Comparison of ENCODE assay signal across 19 cellular contexts in the genomic region with DNA sequence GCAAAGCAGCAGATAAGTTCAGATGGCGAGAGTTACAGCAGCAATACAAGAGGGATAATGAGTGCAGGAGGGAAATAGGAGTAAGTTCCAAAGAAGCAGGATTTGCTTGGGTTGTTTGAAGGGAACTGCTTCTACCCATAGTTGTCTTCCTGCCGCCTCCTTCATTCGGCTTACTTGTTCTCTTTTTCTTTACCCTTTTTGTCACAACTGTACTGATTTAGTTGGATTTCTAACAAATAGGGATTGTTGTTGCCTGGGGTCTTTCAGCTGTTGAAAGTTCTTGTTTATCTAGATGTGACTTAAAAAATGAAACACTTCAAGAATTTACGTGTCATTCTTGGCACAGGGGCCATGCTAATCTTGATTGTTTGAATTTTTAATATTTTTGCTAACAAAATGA. TPM values are rescaled to one million over a fixed set of nuclear protein-coding genes. Genes with fewer than 3 reads are reported as not detected.
DNase-seq lines count a peak whose midpoint lies in the region; ATAC-seq and TF ChIP-seq lines count a peak whose summit lies in the region.
"Had no signal": no experiment of that assay in that cellular context is flagged by ENCODE, and none has a peak within 500 bp of the region (broad histone marks: within the 10 kb centered on the region; RNA-seq: fewer than 3 reads in every experiment).

No MANE protein-coding gene starts in this region.

- no peak overlapping the region for H3K27ac ChIP-seq in transverse colon
- no peak overlapping the region for H3K27ac ChIP-seq in CD8-positive, alpha-beta memory T cell (ENCODE audit: low read depth, low read length)
- H3K27ac ChIP-seq: RWPE1 had no signal

- peaks cover 2 to 91% (median 37%) of the 10 kb centered on the region in 4 donors for H3K36me3 ChIP-seq in transverse colon
- peaks cover 64% of the 10 kb centered on the region for H3K36me3 ChIP-seq in CD8-positive, alpha-beta memory T cell (ENCODE audit: insufficient read depth, low read length)

- H3K9me3 Mint-ChIP-seq in activated naive CD4-positive, alpha-beta T cell treated with anti-CD3 and anti-CD28 coated beads, Interleukin-2, amount 50 U/mL, for 72 hours = no peaks in the 10 kb centered on the region
- H3K9me3 Mint-ChIP-seq in activated naive CD4-positive, alpha-beta T cell treated with anti-CD3 and anti-CD28 coated beads, Interleukin-2, amount 10 ng/mL, durations not matched to agents 7 days and 5 days = no peaks in the 10 kb centered on the region
- H3K9me3 Mint-ChIP-seq in chondrocyte (ENCODE audit: low read depth) (no peaks in the 10 kb centered on the region), progenitor cell of endocrine pancreas (ENCODE audit: low read depth) (no peaks in the 10 kb centered on the region)
- H3K9me3 Mint-ChIP-seq in CD8-positive, alpha-beta memory T cell = no peaks in the 10 kb centered on the region

- H3K4me3 ChIP-seq in transverse colon = no peak overlapping the region
- no peak overlapping the region for H3K4me3 ChIP-seq in CD8-positive, alpha-beta memory T cell (ENCODE audit: low read length)

- H3K4me1 ChIP-seq in transverse colon = peaks cover 0 to 4% (median 0%) of the 10 kb centered on the region in 4 donors
- no peaks in the 10 kb centered on the region for H3K4me1 ChIP-seq in CD8-positive, alpha-beta memory T cell (ENCODE audit: insufficient read depth, low read length)

- in situ Hi-C loops in transverse colon (cut with MboI; ENCODE audit: low pct_ligation_motif_present in 1 of 4, low pct_unique_long_range_greater_than_20kb in 1 of 4, low sequenced_read_pairs in 3 of 4) = no loop called here

- 88% methylated on average over 4 of the region's 4 CpGs for whole genome bisulfite sequencing in transverse colon (ENCODE audit: low coverage in 1 of 2), 2 donors

- peak overlapping the region; percentile 48 to 86 for H3K27ac Mint-ChIP-seq in activated naive CD4-positive, alpha-beta T cell treated with anti-CD3 and anti-CD28 coated beads, Interleukin-2, amount 50 U/mL, for 72 hours
- H3K27ac Mint-ChIP-seq in activated naive CD4-positive, alpha-beta T cell treated with anti-CD3 and anti-CD28 coated beads, Interleukin-2, amount 10 ng/mL, durations not matched to agents 7 days and 5 days = no peak overlapping the region
- H3K27ac Mint-ChIP-seq in T-helper 17 cell (peak overlapping the region; percentile 59), chondrocyte (ENCODE audit: unreplicated experiment) (peak overlapping the region; percentile 69), progenitor cell of endocrine pancreas (peak overlapping the region; percentile 62)
- peak overlapping the region in 1 of 8 donors; percentile 41 for H3K27ac Mint-ChIP-seq in CD8-positive, alpha-beta memory T cell

- intact Hi-C loops in transverse colon (cut with DNase I; ENCODE audit: low total_unique reads) = no loop called here

- CTCF ChIA-PET in activated naive CD4-positive, alpha-beta T cell treated with anti-CD3 and anti-CD28 coated beads, Interleukin-2, amount 10 ng/mL, durations not matched to agents 7 days and 5 days (lab: Charles Lee) = interaction anchor here (0.7 kb wide), 1 partner anchor 286 kb away, joined by 3 read pairs; no protein-coding TSS in a partner anchor
- CTCF ChIA-PET in CD8-positive, alpha-beta memory T cell (lab: Charles Lee) = interaction anchor here (2.7 kb wide), 1 partner anchor 25 kb away, joined by 8 read pairs; no protein-coding TSS in a partner anchor

- no peaks in the 10 kb centered on the region for H3K9me3 ChIP-seq in T-helper 17 cell (ENCODE audit: control insufficient read depth, low read length, poor library complexity, severe bottlenecking)
- no peaks in the 10 kb centered on the region for H3K9me3 ChIP-seq in transverse colon
- no peaks in the 10 kb centered on the region for H3K9me3 ChIP-seq in CD8-positive, alpha-beta memory T cell (ENCODE audit: low read length)

- H3K36me3 Mint-ChIP-seq in activated naive CD4-positive, alpha-beta T cell treated with anti-CD3 and anti-CD28 coated beads, Interleukin-2, amount 50 U/mL, for 72 hours = peaks cover 6 to 34% of the 10 kb centered on the region in 2 donors
- H3K36me3 Mint-ChIP-seq in activated naive CD4-positive, alpha-beta T cell treated with anti-CD3 and anti-CD28 coated beads, Interleukin-2, amount 10 ng/mL, durations not matched to agents 7 days and 5 days = peaks cover 54% of the 10 kb centered on the region
- H3K36me3 Mint-ChIP-seq in T-helper 17 cell (ENCODE audit: low read depth) (peaks cover 15% of the 10 kb centered on the region), chondrocyte (ENCODE audit: low read depth) (peaks cover 52% of the 10 kb centered on the region), progenitor cell of endocrine pancreas (ENCODE audit: insufficient read depth) (peaks cover 36% of the 10 kb centered on the region)
- peaks cover 16 to 88% (median 24%) of the 10 kb centered on the region in 3 donors for H3K36me3 Mint-ChIP-seq in CD8-positive, alpha-beta memory T cell

- TF ChIP-seq CTCF in chondrocyte (IDR thresholded peaks at IDR 0.05) (no peak), progenitor cell of endocrine pancreas (IDR thresholded peaks at IDR 0.05; ENCODE audit: unreplicated experiment) (no peak), transverse colon (IDR thresholded peaks at IDR 0.05) (no peak)

- H3K4me3 Mint-ChIP-seq in activated naive CD4-positive, alpha-beta T cell treated with anti-CD3 and anti-CD28 coated beads, Interleukin-2, amount 10 ng/mL, durations not matched to agents 7 days and 5 days = no peak overlapping the region
- H3K4me3 Mint-ChIP-seq in T-helper 17 cell = no peak overlapping the region
- no peak overlapping the region for H3K4me3 Mint-ChIP-seq in chondrocyte (ENCODE audit: unreplicated experiment)
- H3K4me3 Mint-ChIP-seq in progenitor cell of endocrine pancreas (ENCODE audit: low read depth) = no peak overlapping the region
- no peak overlapping the region for H3K4me3 Mint-ChIP-seq in CD8-positive, alpha-beta memory T cell

- H3K27me3 Mint-ChIP-seq in activated naive CD4-positive, alpha-beta T cell treated with anti-CD3 and anti-CD28 coated beads, Interleukin-2, amount 10 ng/mL, durations not matched to agents 7 days and 5 days = no peaks in the 10 kb centered on the region
- H3K27me3 Mint-ChIP-seq in T-helper 17 cell (no peaks in the 10 kb centered on the region), chondrocyte (ENCODE audit: low read depth) (no peaks in the 10 kb centered on the region), progenitor cell of endocrine pancreas (no peaks in the 10 kb centered on the region)
- H3K27me3 Mint-ChIP-seq in CD8-positive, alpha-beta memory T cell = no peaks in the 10 kb centered on the region

- no peak for ATAC-seq in activated naive CD4-positive, alpha-beta T cell treated with anti-CD3 and anti-CD28 coated beads, Interleukin-2, amount 50 U/mL, for 72 hours
- no peak for ATAC-seq in T-helper 17 cell
- ATAC-seq: PC-3 had no signal

- no peak for TF ChIP-seq EP300 in transverse colon (IDR thresholded peaks at IDR 0.05; ENCODE audit: low read depth)

- POLR2A ChIA-PET in CD8-positive, alpha-beta memory T cell (lab: Charles Lee) = no interaction called here

- DNase-seq in activated naive CD4-positive, alpha-beta T cell treated with anti-CD3 and anti-CD28 coated beads, Interleukin-2, amount 50 U/mL, for 72 hours (ENCODE audit: low spot score in 2 of 2) = no peak
- DNase-seq in activated naive CD4-positive, alpha-beta T cell treated with anti-CD3 and anti-CD28 coated beads, Interleukin-2, amount 10 ng/mL, durations not matched to agents 7 days and 5 days = no peak
- DNase-seq in T-helper 17 cell = no peak
- no peak for DNase-seq in chondrocyte (ENCODE audit: low spot score)
- no peak for DNase-seq in progenitor cell of endocrine pancreas (ENCODE audit: low spot score, unreplicated experiment)
- DNase-seq in erythroblast (lab: John Stamatoyannopoulos, UW) = no peak
- no peak for DNase-seq in transverse colon
- no peak for DNase-seq in CD8-positive, alpha-beta memory T cell
- DNase-seq: C1 segment of cervical spinal cord, EL, HCEC 1CT, Karpas-422, MM.1S, NCI-H1092 treated with DMSO at 0.1 percent for 48 hours, NCI-H2081 treated with DMSO at 0.1 percent for 48 hours, NCI-H510A, NCI-H774, PC-3 had no signal

- peaks cover 6% of the 10 kb centered on the region for H3K4me1 Mint-ChIP-seq in activated naive CD4-positive, alpha-beta T cell treated with anti-CD3 and anti-CD28 coated beads, Interleukin-2, amount 10 ng/mL, durations not matched to agents 7 days and 5 days
- H3K4me1 Mint-ChIP-seq in T-helper 17 cell (peaks cover 16% of the 10 kb centered on the region), chondrocyte (ENCODE audit: low read depth) (peaks cover 25% of the 10 kb centered on the region), progenitor cell of endocrine pancreas (ENCODE audit: low read depth) (peaks cover 2% of the 10 kb centered on the region)
- H3K4me1 Mint-ChIP-seq in CD8-positive, alpha-beta memory T cell = peaks cover 4 to 6% (median 5%) of the 10 kb centered on the region in 3 donors

- no peaks in the 10 kb centered on the region for H3K27me3 ChIP-seq in transverse colon
- H3K27me3 ChIP-seq in CD8-positive, alpha-beta memory T cell (ENCODE audit: insufficient read depth, low read length, poor library complexity, severe bottlenecking) = no peaks in the 10 kb centered on the region

- TF ChIP-seq POLR2A in erythroblast (IDR thresholded peaks at IDR 0.05; ENCODE audit: low read length) = no peak
- no peak for TF ChIP-seq POLR2A in transverse colon (IDR thresholded peaks at IDR 0.05)

RNA-seq across cellular contexts. Expression of a gene that starts 25.9 kb away (rescaled TPM):
- 100 to 1,000 TPM; 239 to 287 TPM for total RNA-seq in activated naive CD4-positive, alpha-beta T cell treated with anti-CD3 and anti-CD28 coated beads, Interleukin-2, amount 50 U/mL, for 72 hours
- total RNA-seq in T-helper 17 cell = 100 to 1,000 TPM; 373 to 376 TPM
- total RNA-seq in chondrocyte = 491 to 545 TPM (median 512 TPM) in 3 replicates
- 438 and 447 TPM in 2 replicates for total RNA-seq in progenitor cell of endocrine pancreas
- total RNA-seq in transverse colon = 100 to 1,000 TPM; 149 to 330 (median 235) TPM
- 100 to 1,000 TPM; 243 to 269 TPM for total RNA-seq in CD8-positive, alpha-beta memory T cell
- polyA plus RNA-seq in CD8-positive, alpha-beta memory T cell = 272 TPM

RNA-seq across cellular contexts. Expression of a gene that starts 46.3 kb away (rescaled TPM):
- total RNA-seq in activated naive CD4-positive, alpha-beta T cell treated with anti-CD3 and anti-CD28 coated beads, Interleukin-2, amount 50 U/mL, for 72 hours = 10 to 100 TPM in 1 of 2 donors, 1 to 10 TPM in 1; 8.4 to 11.1 TPM
- 100 to 1,000 TPM; 109 to 116 TPM for total RNA-seq in T-helper 17 cell
- total RNA-seq in chondrocyte = 12.0 to 22.5 TPM (median 22.0 TPM) in 3 replicates
- 56.4 and 58.2 TPM in 2 replicates for total RNA-seq in progenitor cell of endocrine pancreas
- 10 to 100 TPM in 3 of 4 donors, 1 to 10 TPM in 1; 8.6 to 70.2 (median 41.0) TPM for total RNA-seq in transverse colon
- total RNA-seq in CD8-positive, alpha-beta memory T cell = 1 to 10 TPM; 8.1 to 9.8 TPM
- 68.7 TPM for polyA plus RNA-seq in CD8-positive, alpha-beta memory T cell
